ENCODE assay signal across 1 cellular context in genomic region chr2:152504618-152505017, GRCh38.
TF ChIP-seq lines count a peak whose summit lies in the region.

No MANE protein-coding gene starts in this region.

TF ChIP-seq in HCT116, 20 proteins besides CTCF, POLR2A, EP300 and RAD21 (continued from another document):
- TF ChIP-seq YY1 (IDR thresholded peaks at IDR 0.05; ENCODE audit: extremely low read depth, insufficient replicate concordance, low read depth, low read length) (no peak), ELF1 (IDR thresholded peaks at IDR 0.05; ENCODE audit: borderline replicate concordance, low read depth) (no peak), SP1 (IDR thresholded peaks at IDR 0.05; ENCODE audit: low read depth) (no peak), CEBPB (IDR thresholded peaks at IDR 0.05; ENCODE audit: low read depth) (no peak), JUND (IDR thresholded peaks at IDR 0.05) (no peak), EZH2phosphoT487 (IDR thresholded peaks at IDR 0.05; ENCODE audit: borderline replicate concordance) (no peak), EZH2 (IDR thresholded peaks at IDR 0.05) (no peak), EGR1 (IDR thresholded peaks at IDR 0.05; ENCODE audit: low read depth) (no peak), TCF7L2 (IDR thresholded peaks at IDR 0.05; ENCODE audit: borderline replicate concordance, extremely low read depth, insufficient read depth, insufficient read length) (no peak), FOSL1 (IDR thresholded peaks at IDR 0.05; ENCODE audit: low read depth) (no peak), REST (IDR thresholded peaks at IDR 0.05; ENCODE audit: low read depth) (no peak)
